In the genomic region with DNA sequence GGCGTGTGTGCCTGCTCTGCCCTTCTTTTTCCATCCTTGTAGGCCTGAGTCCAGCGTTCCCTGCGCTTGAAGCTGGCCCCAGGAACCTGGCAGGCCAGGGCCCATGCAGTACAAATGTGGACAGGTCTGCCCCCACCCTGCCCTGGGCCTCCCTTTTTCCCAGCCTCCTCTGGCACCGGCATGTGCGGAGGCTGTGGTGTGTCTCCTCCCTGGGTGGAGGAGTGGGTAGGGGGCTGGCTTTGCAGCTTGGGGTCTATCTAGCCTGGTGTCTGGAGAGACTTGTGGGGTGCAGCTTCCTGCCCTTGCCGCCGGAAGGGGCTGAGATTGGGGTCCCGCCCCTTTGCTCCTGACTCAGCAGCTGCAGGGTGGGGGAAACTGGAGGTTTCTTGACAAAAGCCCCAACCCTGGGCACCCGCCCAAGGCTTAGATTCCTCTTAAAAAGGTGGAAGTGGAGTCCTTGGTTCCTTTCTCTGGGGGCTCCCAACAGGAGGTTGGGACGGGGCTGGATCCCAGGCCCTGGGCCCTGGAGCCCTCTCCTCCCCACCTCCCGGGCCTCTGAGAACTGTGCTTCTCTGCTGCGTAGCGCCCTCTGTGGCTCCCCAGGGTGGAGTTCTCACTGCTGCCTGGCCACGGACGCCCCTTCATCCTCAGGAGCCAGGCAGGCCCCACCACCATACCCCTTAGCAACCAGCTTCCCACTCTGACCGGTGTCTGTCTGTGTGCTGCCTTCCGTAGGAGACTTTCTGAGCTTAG, we compare ENCODE assay signal across 9 cellular contexts. TPM values are rescaled to one million over a fixed set of nuclear protein-coding genes. Genes with fewer than 3 reads are reported as not detected.
DNase-seq lines count a peak whose midpoint lies in the region; ATAC-seq and TF ChIP-seq lines count a peak whose summit lies in the region.
"Had no signal": no experiment of that assay in that cellular context is flagged by ENCODE, and none has a peak within 500 bp of the region (broad histone marks: within the 10 kb centered on the region; RNA-seq: fewer than 3 reads in every experiment).

No MANE protein-coding gene starts in this region.

- no peak for TF ChIP-seq POLR2A in Peyer's patch (IDR thresholded peaks at IDR 0.05)

- H3K27me3 Mint-ChIP-seq in natural killer cell (ENCODE audit: low read depth in 2 of 2): no peaks in the 10 kb centered on the region
- H3K27me3 Mint-ChIP-seq in Calu3 (ENCODE audit: unreplicated experiment): no peaks in the 10 kb centered on the region

- H3K4me3 ChIP-seq in Peyer's patch: no peak overlapping the region
- H3K4me3 ChIP-seq in choroid plexus epithelial cell (ENCODE audit: low read depth, low read length): no peak overlapping the region
- H3K4me3 ChIP-seq in GM23248: no peak overlapping the region
- H3K4me3 ChIP-seq in hepatocyte: no peak overlapping the region

- in situ Hi-C loops in GM23248 (cut with MboI): no loop called here

- H3K4me1 ChIP-seq in Peyer's patch: peaks cover 0 to 96% (median 18%) of the 10 kb centered on the region in 4 donors
- H3K4me1 ChIP-seq in GM23248 (ENCODE audit: insufficient read depth): no peaks in the 10 kb centered on the region
- H3K4me1 ChIP-seq in hepatocyte (ENCODE audit: insufficient read depth): peaks cover 7% of the 10 kb centered on the region

- H3K9me2 ChIP-seq in GM23248 (ENCODE audit: insufficient read depth): no peaks in the 10 kb centered on the region
- H3K9me2 ChIP-seq in hepatocyte (replicated peaks; ENCODE audit: insufficient read depth): no peaks in the 10 kb centered on the region

- H3K79me2 ChIP-seq in GM23248 (ENCODE audit: insufficient read depth): peaks cover 100% of the 10 kb centered on the region
- H3K79me2 ChIP-seq in hepatocyte: peaks cover 100% of the 10 kb centered on the region

- H3K36me3 ChIP-seq in Peyer's patch (no peaks in the 10 kb centered on the region), GM23248 (ENCODE audit: low read depth) (no peaks in the 10 kb centered on the region), hepatocyte (replicated peaks; ENCODE audit: insufficient read depth, low read depth) (no peaks in the 10 kb centered on the region)

- TF ChIP-seq CTCF in Peyer's patch (IDR thresholded peaks at IDR 0.05) (no peak), choroid plexus epithelial cell (conservative IDR thresholded peaks at IDR 0.05; ENCODE audit: low read depth, low read length) (peak; percentile 22), natural killer cell (IDR thresholded peaks at IDR 0.05) (peak; percentile 23), Calu3 (IDR thresholded peaks at IDR 0.05; ENCODE audit: unreplicated experiment) (no peak), hepatocyte (IDR thresholded peaks at IDR 0.05; ENCODE audit: poor library complexity) (no peak)

- H3K27ac ChIP-seq in Peyer's patch: peak overlapping the region in 3 of 4 donors; percentile 3 to 46 (median 38)
- no peak overlapping the region for H3K27ac ChIP-seq in GM23248
- no peak overlapping the region for H3K27ac ChIP-seq in hepatocyte

- no peaks in the 10 kb centered on the region for H3F3A ChIP-seq in GM23248 (ENCODE audit: insufficient read depth)

- no peak overlapping the region for H3K9ac ChIP-seq in GM23248

- WGBS in GM23248 (ENCODE audit: low coverage in 1 of 2, low lambda C conversion rate in 2 of 2, missing lambda C conversion rate in 2 of 2), 2 experiments: 76 to 79% methylated on average over 17 of the region's 17 CpGs
- WGBS in hepatocyte (ENCODE audit: low lambda C conversion rate, missing lambda C conversion rate): 90% methylated on average over 17 of the region's 17 CpGs

- BruUV-seq in Calu3 (replicated peaks; lab: Mats Ljungman, UMichigan): no TSS peak

- H3K9me3 ChIP-seq in Peyer's patch: no peaks in the 10 kb centered on the region
- no peaks in the 10 kb centered on the region for H3K9me3 ChIP-seq in GM23248 (ENCODE audit: low read depth)
- H3K9me3 ChIP-seq in hepatocyte (ENCODE audit: low read depth): no peaks in the 10 kb centered on the region

- H3K27me3 ChIP-seq in Peyer's patch (no peaks in the 10 kb centered on the region), GM23248 (replicated peaks; ENCODE audit: insufficient read depth) (no peaks in the 10 kb centered on the region), hepatocyte (no peaks in the 10 kb centered on the region)

- H3K9me3 Mint-ChIP-seq in natural killer cell: no peaks in the 10 kb centered on the region
- H3K9me3 Mint-ChIP-seq in Calu3 (ENCODE audit: low read depth, unreplicated experiment): no peaks in the 10 kb centered on the region

- peaks cover 22 to 50% of the 10 kb centered on the region in 2 donors for H3K4me1 Mint-ChIP-seq in natural killer cell
- H3K4me1 Mint-ChIP-seq in Calu3 (ENCODE audit: low read depth, unreplicated experiment): no peaks in the 10 kb centered on the region

- H4K20me1 ChIP-seq in GM23248 (ENCODE audit: insufficient read depth) (peaks cover 6% of the 10 kb centered on the region), hepatocyte (ENCODE audit: insufficient read depth, poor library complexity, severe bottlenecking) (peaks cover 100% of the 10 kb centered on the region)

- no peak overlapping the region for H2AFZ ChIP-seq in GM23248
- no peak overlapping the region for H2AFZ ChIP-seq in hepatocyte

- H3K4me2 ChIP-seq in GM23248 (ENCODE audit: unreplicated experiment) (no peak overlapping the region), hepatocyte (no peak overlapping the region)

- ATAC-seq in natural killer cell (peak; percentile 65 to 89 (median 77)), HG02870 (IDR thresholded peaks at IDR 0.05; ENCODE audit: unreplicated experiment) (no peak)
- ATAC-seq: esophagus mucosa had no signal

- intact Hi-C loops in natural killer cell (cut with micrococcal nuclease): no loop called here
- intact Hi-C loops in Calu3 (cut with micrococcal nuclease; ENCODE audit: unreplicated experiment): no loop called here

- H3K4me3 Mint-ChIP-seq in natural killer cell: peak overlapping the region; percentile 50
- H3K4me3 Mint-ChIP-seq in Calu3 (ENCODE audit: low read depth, unreplicated experiment): no peak overlapping the region

- CTCF ChIA-PET in Calu3 (lab: Charles Lee): no interaction called here

- no peaks in the 10 kb centered on the region for H3K36me3 Mint-ChIP-seq in natural killer cell
- peaks cover 6% of the 10 kb centered on the region for H3K36me3 Mint-ChIP-seq in Calu3 (ENCODE audit: insufficient read depth, unreplicated experiment)

- DNase-seq in AG20443 (ENCODE audit: low spot score) (peak; percentile 64), Peyer's patch (peak in 1 of 3 donors; percentile 69), choroid plexus epithelial cell (ENCODE audit: low read depth) (no peak), natural killer cell (peak; percentile 42), Calu3 (no peak), GM23248 (no peak), hepatocyte (ENCODE audit: low spot score) (no peak)

- H3K27ac Mint-ChIP-seq in natural killer cell (peak overlapping the region; percentile 54 to 88), Calu3 (ENCODE audit: unreplicated experiment) (no peak overlapping the region)

RNA-seq across cellular contexts. Expression of a gene that starts 18.0 kb away (rescaled TPM):
- total RNA-seq in Peyer's patch: 10 to 100 TPM; 54.5 to 83.6 (median 65.4) TPM
- total RNA-seq in natural killer cell: 10 to 100 TPM; 30.9 to 64.1 (median 42.2) TPM
- 15.0 and 20.4 TPM in 2 replicates for total RNA-seq in Calu3 (2022)
- total RNA-seq in GM23248 (2014; rRNA removed; shearing (Covaris generic)): 26.1 and 34.8 TPM in 2 replicates
- 3.5 and 3.9 TPM in 2 replicates for polyA plus RNA-seq in GM23248 (2016; fragmentation: Nextera tagmentation; extraction: Ambion mirVana)
- total RNA-seq in hepatocyte: 32.5 and 35.9 TPM in 2 replicates
- 34.3 and 41.6 TPM in 2 replicates for polyA plus RNA-seq in hepatocyte

Comparison
In these comparisons a context has a peak if more than half of its experiments do, and no peak if none do; other contexts are left out.
1. DNase-seq: peak in AG20443 (single experiment) and natural killer cell (single experiment); none in choroid plexus epithelial cell (single experiment), Calu3 (single experiment), GM23248 (single experiment) and hepatocyte (single experiment).
2. H3K27ac ChIP-seq: peak in Peyer's patch (3 of 4); none in GM23248 (single experiment) and hepatocyte (single experiment).
3. CTCF ChIP-seq: peak in choroid plexus epithelial cell (single experiment) and natural killer cell (single experiment); none in Peyer's patch (0 of 6), Calu3 (single experiment) and hepatocyte (single experiment).